Comparison of ENCODE assay signal across 22 cellular contexts in the genomic region with DNA sequence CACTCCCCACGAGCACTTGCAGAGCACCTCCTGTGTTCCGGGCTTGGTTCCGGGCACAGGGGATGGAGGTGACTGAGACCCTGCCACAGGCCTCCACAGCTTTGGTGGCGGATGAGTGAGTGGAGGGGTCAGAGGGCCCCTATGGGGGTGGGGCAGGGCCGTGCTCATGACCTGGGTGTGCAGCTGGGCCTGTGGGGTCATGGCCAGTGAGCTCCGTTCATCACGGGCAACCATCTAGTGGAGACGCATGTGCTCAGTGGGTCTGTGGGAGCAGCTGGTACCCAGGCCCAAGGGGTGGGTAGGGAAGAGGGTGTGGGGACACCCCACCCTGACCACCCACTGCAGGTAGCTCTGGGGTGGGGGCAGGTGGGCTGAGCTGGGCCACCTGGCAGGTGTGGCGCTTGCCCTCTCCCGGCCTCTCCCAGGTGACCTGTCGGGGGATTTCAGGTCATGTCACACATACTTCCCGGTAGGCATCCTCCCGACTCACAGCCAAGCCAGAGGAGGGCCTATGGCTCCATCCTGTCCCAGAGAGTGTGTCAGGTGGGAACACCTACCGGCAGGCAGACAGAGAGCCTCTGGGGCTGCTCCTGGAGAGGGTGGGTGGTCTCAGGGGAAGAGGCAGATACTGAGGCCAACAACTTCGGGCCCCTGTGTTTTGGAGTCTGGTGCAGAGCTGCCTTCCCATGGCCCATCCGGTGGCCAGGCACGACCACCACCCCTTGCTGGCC. TPM values are rescaled to one million over a fixed set of nuclear protein-coding genes. Genes with fewer than 3 reads are reported as not detected.
DNase-seq lines count a peak whose midpoint lies in the region; ATAC-seq and TF ChIP-seq lines count a peak whose summit lies in the region.
"Had no signal": no experiment of that assay in that cellular context is flagged by ENCODE, and none has a peak within 500 bp of the region (broad histone marks: within the 10 kb centered on the region; RNA-seq: fewer than 3 reads in every experiment).

No MANE protein-coding gene starts in this region.

- H3K4me1 Mint-ChIP-seq in activated naive CD4-positive, alpha-beta T cell treated with anti-CD3 and anti-CD28 coated beads, Interleukin-2, amount 10 ng/mL, durations not matched to agents 7 days and 5 days: no peaks in the 10 kb centered on the region
- H3K4me1 Mint-ChIP-seq in mesothelial cell of epicardium: peaks cover 33% of the 10 kb centered on the region

- H3K4me3 ChIP-seq in HCT116 (replicated peaks in 1 of 2; ENCODE audit: low read depth in 1 of 2, low read length in 2 of 2) (no peak overlapping the region), stomach (no peak overlapping the region)
- H3K4me3 ChIP-seq: pancreas, SK-N-MC had no signal

- no peak overlapping the region for H3K9ac ChIP-seq in HCT116 (ENCODE audit: low read length)

- H3K4me2 ChIP-seq in HCT116 (ENCODE audit: low read length): peak overlapping the region; percentile 70

- WGBS in stomach, 5 donors: 61 to 92% (median 71%) methylated on average over 6 to 17 of the region's 17 CpGs

- no TSS peak for BruUV-seq in HCT116 (replicated peaks; lab: Mats Ljungman, UMichigan)

- no peaks in the 10 kb centered on the region for H3K36me3 Mint-ChIP-seq in activated naive CD4-positive, alpha-beta T cell treated with anti-CD3 and anti-CD28 coated beads, Interleukin-2, amount 10 ng/mL, durations not matched to agents 7 days and 5 days
- H3K36me3 Mint-ChIP-seq in activated naive CD4-positive, alpha-beta T cell treated with anti-CD3 and anti-CD28 coated beads, Interleukin-2, amount 50 U/mL, for 72 hours: no peaks in the 10 kb centered on the region
- H3K36me3 Mint-ChIP-seq in mesothelial cell of epicardium: no peaks in the 10 kb centered on the region
- H3K36me3 Mint-ChIP-seq: brain had no signal

- no peak for TF ChIP-seq EP300 in stomach (IDR thresholded peaks at IDR 0.05)

- POLR2A ChIA-PET in HCT116 (lab: Charles Lee): no interaction called here

- H3K27me3 Mint-ChIP-seq in activated naive CD4-positive, alpha-beta T cell treated with anti-CD3 and anti-CD28 coated beads, Interleukin-2, amount 10 ng/mL, durations not matched to agents 7 days and 5 days: no peaks in the 10 kb centered on the region
- no peaks in the 10 kb centered on the region for H3K27me3 Mint-ChIP-seq in mesothelial cell of epicardium (ENCODE audit: low read depth)

- H3K27ac Mint-ChIP-seq in activated naive CD4-positive, alpha-beta T cell treated with anti-CD3 and anti-CD28 coated beads, Interleukin-2, amount 10 ng/mL, durations not matched to agents 7 days and 5 days: no peak overlapping the region
- no peak overlapping the region for H3K27ac Mint-ChIP-seq in activated naive CD4-positive, alpha-beta T cell treated with anti-CD3 and anti-CD28 coated beads, Interleukin-2, amount 50 U/mL, for 72 hours
- H3K27ac Mint-ChIP-seq in mesothelial cell of epicardium: peak overlapping the region; percentile 73
- H3K27ac Mint-ChIP-seq: activated T-helper 1 cell treated with anti-CD3 and anti-CD28 coated beads, Interleukin-12 subunit alpha, Interleukin-12 subunit beta, Interleukin-2, Interleukin-4 antibody, amounts not matched to agents 30 ng/mL and 10 ng/mL and 1 ng/mL, durations not matched to agents 14 hours and 24 hours and 36 hours; T-helper 17 cell had no signal

- intact Hi-C loops in HCT116 (cut with micrococcal nuclease) (no loop called here), stomach (cut with DNase I; ENCODE audit: low total_unique reads) (no loop called here)

- H2AFZ ChIP-seq in HCT116 (ENCODE audit: low read depth, low read length, poor library complexity, severe bottlenecking): no peak overlapping the region

- no peak for TF ChIP-seq POLR2A in HCT116 (IDR thresholded peaks at IDR 0.05; ENCODE audit: borderline replicate concordance, extremely low read depth, insufficient read depth, insufficient read length)
- no peak for TF ChIP-seq POLR2A in stomach (IDR thresholded peaks at IDR 0.05)

- no peak for TF ChIP-seq RAD21 in HCT116 (IDR thresholded peaks at IDR 0.05; ENCODE audit: low read depth)

- no peak for TF ChIP-seq CTCF in HCT116 (IDR thresholded peaks at IDR 0.05 in 2 of 3, conservative IDR thresholded peaks at IDR 0.05 in 1 of 3; ENCODE audit: borderline replicate concordance in 1 of 3, insufficient read depth in 1 of 3, low read depth in 2 of 3, low read length in 2 of 3)
- TF ChIP-seq CTCF in mesothelial cell of epicardium (IDR thresholded peaks at IDR 0.05; ENCODE audit: unreplicated experiment): no peak
- no peak for TF ChIP-seq CTCF in stomach (IDR thresholded peaks at IDR 0.05)

- H3K27ac ChIP-seq in HCT116 (ENCODE audit: low read depth, low read length): no peak overlapping the region
- peak overlapping the region in 1 of 5 donors; percentile 37 for H3K27ac ChIP-seq in stomach
- H3K27ac ChIP-seq: epithelial cell of prostate, pancreas, SK-N-MC had no signal

- RAD21 ChIA-PET in HCT116 (lab: Charles Lee; ENCODE audit: low non-redundant PET in 1 of 2, low total read pairs in 2 of 2, uncharacterized antibody in 2 of 2, unreplicated experiment in 2 of 2): no interaction called here

- no peaks in the 10 kb centered on the region for H3K79me2 ChIP-seq in HCT116 (ENCODE audit: insufficient read depth, low read length)

- DNase-seq in activated naive CD4-positive, alpha-beta T cell treated with anti-CD3 and anti-CD28 coated beads, Interleukin-2, amount 10 ng/mL, durations not matched to agents 7 days and 5 days: peak; percentile 17
- no peak for DNase-seq in activated naive CD4-positive, alpha-beta T cell treated with anti-CD3 and anti-CD28 coated beads, Interleukin-2, amount 50 U/mL, for 72 hours (ENCODE audit: low spot score in 2 of 2)
- DNase-seq in HCT116 (ENCODE audit: low read depth, low spot score) (no peak), mesothelial cell of epicardium (ENCODE audit: low spot score in 2 of 2, unreplicated experiment in 2 of 2) (no peak), stomach (peak; percentile 17), mucosa of gallbladder (ENCODE audit: low spot score) (no peak), iPS-NIHi11 (ENCODE audit: low spot score) (no peak)
- DNase-seq: activated CD4-positive, alpha-beta T cell treated with anti-CD3 and anti-CD28 coated beads, Interleukin-2, amount 50 U/mL, for 1 hour; BE2C; COR-L47; DMS79 treated with DMSO at 0.1 percent for 48 hours; glutamatergic neuron; Kasumi-1; NCI-H1694; NCI-H2171; T-helper 17 cell had no signal

- CTCF ChIA-PET in activated naive CD4-positive, alpha-beta T cell treated with anti-CD3 and anti-CD28 coated beads, Interleukin-2, amount 10 ng/mL, durations not matched to agents 7 days and 5 days (lab: Charles Lee): interaction anchor here (1.4 kb wide), 1 partner anchor 289 kb away, joined by 3 read pairs; no protein-coding TSS in a partner anchor
- CTCF ChIA-PET in HCT116 (lab: Charles Lee): no interaction called here

- ATAC-seq in activated naive CD4-positive, alpha-beta T cell treated with anti-CD3 and anti-CD28 coated beads, Interleukin-2, amount 50 U/mL, for 72 hours: no peak
- ATAC-seq in HCT116 (no peak), HG02938 (IDR thresholded peaks at IDR 0.05; ENCODE audit: unreplicated experiment) (no peak)
- ATAC-seq: pancreas, T-helper 17 cell had no signal

- H3K9me3 ChIP-seq in HCT116 (ENCODE audit: control insufficient read depth in 1 of 2, insufficient read depth in 1 of 2, low read depth in 1 of 2, low read length in 2 of 2) (no peaks in the 10 kb centered on the region), stomach (no peaks in the 10 kb centered on the region)
- H3K9me3 ChIP-seq: BE2C, pancreas had no signal

- H3K36me3 ChIP-seq in HCT116 (ENCODE audit: control insufficient read depth in 1 of 2, insufficient read depth in 2 of 2, low read length in 2 of 2) (no peaks in the 10 kb centered on the region), stomach (no peaks in the 10 kb centered on the region)
- H3K36me3 ChIP-seq: BE2C, pancreas had no signal

- no peak overlapping the region for H3K4me3 Mint-ChIP-seq in activated naive CD4-positive, alpha-beta T cell treated with anti-CD3 and anti-CD28 coated beads, Interleukin-2, amount 10 ng/mL, durations not matched to agents 7 days and 5 days
- no peak overlapping the region for H3K4me3 Mint-ChIP-seq in mesothelial cell of epicardium
- H3K4me3 Mint-ChIP-seq: activated T-helper 1 cell treated with anti-CD3 and anti-CD28 coated beads, Interleukin-12 subunit alpha, Interleukin-12 subunit beta, Interleukin-2, Interleukin-4 antibody, amounts not matched to agents 30 ng/mL and 10 ng/mL and 1 ng/mL, durations not matched to agents 14 hours and 24 hours and 36 hours; brain; T-helper 17 cell had no signal

- no peaks in the 10 kb centered on the region for H3K9me3 Mint-ChIP-seq in activated naive CD4-positive, alpha-beta T cell treated with anti-CD3 and anti-CD28 coated beads, Interleukin-2, amount 10 ng/mL, durations not matched to agents 7 days and 5 days
- H3K9me3 Mint-ChIP-seq in activated naive CD4-positive, alpha-beta T cell treated with anti-CD3 and anti-CD28 coated beads, Interleukin-2, amount 50 U/mL, for 72 hours: no peaks in the 10 kb centered on the region
- H3K9me3 Mint-ChIP-seq in mesothelial cell of epicardium: no peaks in the 10 kb centered on the region
- H3K9me3 Mint-ChIP-seq: activated T-helper 1 cell treated with anti-CD3 and anti-CD28 coated beads, Interleukin-12 subunit alpha, Interleukin-12 subunit beta, Interleukin-2, Interleukin-4 antibody, amounts not matched to agents 30 ng/mL and 10 ng/mL and 1 ng/mL, durations not matched to agents 14 hours and 24 hours and 36 hours had no signal

- H4K20me1 ChIP-seq in HCT116 (ENCODE audit: insufficient read depth): no peaks in the 10 kb centered on the region

- no peaks in the 10 kb centered on the region for H3K9me2 ChIP-seq in HCT116 (ENCODE audit: insufficient read depth)

- peaks cover 34 to 45% of the 10 kb centered on the region in 2 experiments for H3K4me1 ChIP-seq in HCT116 (ENCODE audit: control insufficient read depth in 1 of 2, insufficient read depth in 2 of 2, low read length in 2 of 2)
- H3K4me1 ChIP-seq in stomach: peaks cover 0 to 20% (median 12%) of the 10 kb centered on the region in 4 donors
- H3K4me1 ChIP-seq: BE2C, pancreas had no signal

- no peaks in the 10 kb centered on the region for H3K27me3 ChIP-seq in HCT116 (ENCODE audit: insufficient read depth, low read length)
- H3K27me3 ChIP-seq in stomach: peaks cover 0 to 9% (median 0%) of the 10 kb centered on the region in 3 donors
- H3K27me3 ChIP-seq: BE2C, pancreas had no signal

TF ChIP-seq in HCT116, 20 proteins besides CTCF, POLR2A, EP300 and RAD21 (continues in another document):
- TF ChIP-seq, protein P1, sequence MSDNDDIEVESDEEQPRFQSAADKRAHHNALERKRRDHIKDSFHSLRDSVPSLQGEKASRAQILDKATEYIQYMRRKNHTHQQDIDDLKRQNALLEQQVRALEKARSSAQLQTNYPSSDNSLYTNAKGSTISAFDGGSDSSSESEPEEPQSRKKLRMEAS (IDR thresholded peaks at IDR 0.05): no peak
- no peak for TF ChIP-seq SRF (IDR thresholded peaks at IDR 0.05; ENCODE audit: low read depth)

RNA-seq across cellular contexts. Expression of a gene that starts 3.6 kb away (rescaled TPM):
- not detected for total RNA-seq in activated naive CD4-positive, alpha-beta T cell treated with anti-CD3 and anti-CD28 coated beads, Interleukin-2, amount 50 U/mL, for 72 hours
- total RNA-seq in HCT116 (2021; ENCODE audit: unreplicated experiment): 0.05 TPM
- 0.08 TPM in 1 of 2 replicates, not detected in the other for polyA plus RNA-seq in HCT116 (2012)
- 0.07 TPM in 1 of 3 replicates, not detected in the others for total RNA-seq in mesothelial cell of epicardium
- 10 to 100 TPM in 2 of 5 donors, under 1 TPM in 1, not detected in 2; 0.45 to 37.5 (median 14.8) TPM for total RNA-seq in stomach
- 1 to 10 TPM in 2 of 3 donors, under 1 TPM in 1; 0.03 to 7.0 (median 4.3) TPM for polyA plus RNA-seq in stomach
- total RNA-seq in mucosa of gallbladder: not detected
- total RNA-seq: activated T-helper 1 cell treated with anti-CD3 and anti-CD28 coated beads, Interleukin-12 subunit alpha, Interleukin-12 subunit beta, Interleukin-2, Interleukin-4 antibody, amounts not matched to agents 30 ng/mL and 10 ng/mL and 1 ng/mL, durations not matched to agents 14 hours and 24 hours and 36 hours; T-helper 17 cell had no signal
- polyA plus RNA-seq: pancreas had no signal

Comparison
In these comparisons a context has a peak if more than half of its experiments do, and no peak if none do; other contexts are left out.
1. DNase-seq: peak in activated naive CD4-positive, alpha-beta T cell treated with anti-CD3 and anti-CD28 coated beads, Interleukin-2, amount 10 ng/mL, durations not matched to agents 7 days and 5 days (single experiment) and stomach (single experiment); none in activated naive CD4-positive, alpha-beta T cell treated with anti-CD3 and anti-CD28 coated beads, Interleukin-2, amount 50 U/mL, for 72 hours (0 of 2), HCT116 (single experiment), mesothelial cell of epicardium (0 of 2), mucosa of gallbladder (single experiment) and iPS-NIHi11 (single experiment).